In the genomic region with DNA sequence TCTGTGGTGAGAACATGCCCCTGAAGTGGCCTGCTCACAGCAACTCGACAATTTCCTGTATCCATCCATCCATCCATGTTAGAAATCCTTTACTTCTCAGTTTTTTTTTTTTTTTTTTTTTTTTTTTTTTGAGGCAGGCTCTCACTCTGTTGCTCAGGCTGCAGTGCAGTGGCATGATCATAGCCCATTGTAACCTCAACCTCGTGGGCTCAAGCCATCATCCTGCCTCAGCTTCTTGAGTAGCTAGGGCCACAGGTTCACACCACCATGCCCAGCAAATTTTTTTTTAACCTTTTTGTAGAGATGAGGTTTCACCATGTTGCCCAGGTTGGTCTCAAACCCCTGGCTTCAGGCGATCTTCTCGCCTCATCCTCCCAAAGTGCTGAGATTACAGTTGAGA, we compare ENCODE assay signal across 23 cellular contexts.
"Had no signal": no experiment of that assay in that cellular context is flagged by ENCODE, and none has a peak within 500 bp of the region (broad histone marks: within the 10 kb centered on the region; RNA-seq: fewer than 3 reads in every experiment).

No MANE protein-coding gene starts in this region.

- H3K27me3 Mint-ChIP-seq: activated naive CD8-positive, alpha-beta T cell; activated T-cell treated with anti-CD3 and anti-CD28 coated beads, Interleukin-2, amount 50 U/mL, for 24 hours; activated T-helper 17 cell treated with anti-CD3 and anti-CD28 coated beads, Interleukin-2, amount 50 U/mL, for 72 hours had no signal

- H3K9me3 Mint-ChIP-seq: activated CD4-positive, alpha-beta memory T cell treated with anti-CD3 and anti-CD28 coated beads, Interleukin-2, amount 10 ng/mL, durations not matched to agents 7 days and 5 days; activated T-cell treated with anti-CD3 and anti-CD28 coated beads, Interleukin-2, amount 50 U/mL, for 24 hours; activated T-helper 17 cell treated with anti-CD3 and anti-CD28 coated beads, Interleukin-2, amount 50 U/mL, for 72 hours; nephron progenitor cell had no signal

- H3K27ac Mint-ChIP-seq: activated CD4-positive, alpha-beta memory T cell treated with anti-CD3 and anti-CD28 coated beads, Interleukin-2, amount 10 ng/mL, durations not matched to agents 7 days and 5 days; activated T-helper 17 cell treated with anti-CD3 and anti-CD28 coated beads, Interleukin-2, amount 50 U/mL, for 72 hours; nephron progenitor cell had no signal

- DNase-seq: activated CD4-positive, alpha-beta memory T cell treated with anti-CD3 and anti-CD28 coated beads, Interleukin-2, amount 10 ng/mL, durations not matched to agents 7 days and 5 days; activated CD4-positive, alpha-beta T cell treated with anti-CD3 and anti-CD28 coated beads for 4 hours; activated CD4-positive, CD25-positive, alpha-beta regulatory T cell; activated naive CD4-positive, alpha-beta T cell; activated T-cell treated with anti-CD3 and anti-CD28 coated beads, Interleukin-2, amount 50 U/mL, for 24 hours; amygdala; cerebellar nuclear complex; head of caudate nucleus; hypothalamus; left cardiac atrium; nephron progenitor cell; small intestine; stimulated activated CD4-positive, alpha-beta T cell treated with anti-CD3 and anti-CD28 coated beads, Interleukin-2, amount 100 ng/mL, for 48 hours; stimulated activated CD8-positive, alpha-beta memory T cell treated with anti-CD3 and anti-CD28 coated beads, Interleukin-4, amount 100 ng/mL, for 48 hours; stimulated activated naive CD4-positive, alpha-beta T cell; substantia nigra; T-helper 1 cell; T-helper 9 cell; tibial artery had no signal

- ATAC-seq: activated T-helper 17 cell treated with anti-CD3 and anti-CD28 coated beads, Interleukin-2, amount 50 U/mL, for 72 hours; gastroesophageal sphincter; left cardiac atrium; sciatic nerve had no signal

- H3K4me3 Mint-ChIP-seq: activated CD4-positive, alpha-beta memory T cell treated with anti-CD3 and anti-CD28 coated beads, Interleukin-2, amount 10 ng/mL, durations not matched to agents 7 days and 5 days; activated T-cell treated with anti-CD3 and anti-CD28 coated beads, Interleukin-2, amount 50 U/mL, for 24 hours; nephron progenitor cell had no signal
